Comparison of ENCODE assay signal across 8 cellular contexts in genomic region chr3:81823882-81824395, GRCh38.
DNase-seq lines count a peak whose midpoint lies in the region; ATAC-seq, FAIRE-seq and TF ChIP-seq lines count a peak whose summit lies in the region.

No MANE protein-coding gene starts in this region.

- no peaks in the 10 kb centered on the region for H3K9me3 ChIP-seq in HUES48 (ENCODE audit: control insufficient read depth, insufficient read depth, low read length)

- intact Hi-C loops in sciatic nerve (cut with DNase I) = no loop called here

- H3K27ac Mint-ChIP-seq in WTC11 = peak overlapping the region; percentile 81; the same call in 1 of the 2 replicates
- no peak overlapping the region for H3K27ac Mint-ChIP-seq in activated naive CD4-positive, alpha-beta T cell treated with anti-CD3 and anti-CD28 coated beads, Interleukin-2, amount 50 U/mL, for 72 hours

- POLR2A ChIA-PET in WTC11 (lab: Charles Lee) = no interaction called here

- CTCF ChIA-PET in WTC11 (lab: Charles Lee) = interaction anchor here (1.4 kb wide), 1 partner anchor 9 kb away, joined by 3 read pairs; no protein-coding TSS in a partner anchor

- peaks cover 16% of the 10 kb centered on the region for H3K9me3 Mint-ChIP-seq in WTC11
- peaks cover 0 to 11% of the 10 kb centered on the region in 2 donors for H3K9me3 Mint-ChIP-seq in activated naive CD4-positive, alpha-beta T cell treated with anti-CD3 and anti-CD28 coated beads, Interleukin-2, amount 50 U/mL, for 72 hours

- peak overlapping the region; percentile 75 for H3K27ac ChIP-seq in HUES48 (ENCODE audit: low read depth, low read length)

- H3K36me3 ChIP-seq in HUES48 (ENCODE audit: control insufficient read depth, insufficient read depth, low read length) = no peaks in the 10 kb centered on the region

- no peaks in the 10 kb centered on the region for H3K27me3 ChIP-seq in HUES48 (ENCODE audit: control insufficient read depth, insufficient read depth, low read length)

- H3K36me3 Mint-ChIP-seq in WTC11 = peaks cover 7% of the 10 kb centered on the region
- H3K36me3 Mint-ChIP-seq in activated naive CD4-positive, alpha-beta T cell treated with anti-CD3 and anti-CD28 coated beads, Interleukin-2, amount 50 U/mL, for 72 hours = no peaks in the 10 kb centered on the region

- FAIRE-seq in HTR-8/SVneo (lab: Jason Lieb, UNC) = no peak

- H3K9ac ChIP-seq in HUES48 (ENCODE audit: low read depth, low read length) = no peak overlapping the region

- H3K27me3 Mint-ChIP-seq in WTC11 (ENCODE audit: low read depth) = no peaks in the 10 kb centered on the region

- TF ChIP-seq CTCF in WTC11 (IDR thresholded peaks at IDR 0.05) = no peak

- peak; percentile 95 for ATAC-seq in GM21528 (IDR thresholded peaks at IDR 0.05; ENCODE audit: low FRiP score, unreplicated experiment)
- peak; percentile 82 for ATAC-seq in WTC11
- ATAC-seq in sciatic nerve = peak; percentile 62
- no peak for ATAC-seq in activated naive CD4-positive, alpha-beta T cell treated with anti-CD3 and anti-CD28 coated beads, Interleukin-2, amount 50 U/mL, for 72 hours

- DNase-seq in GDM1 (lab: John Stamatoyannopoulos, UW) (peak; percentile 67), WTC11 (ENCODE audit: low spot score) (no peak), sciatic nerve (ENCODE audit: low spot score) (no peak), activated T-cell treated with anti-CD3 and anti-CD28 coated beads for 4 hours (no peak), HTR-8/SVneo (ENCODE audit: insufficient read length, low spot score) (no peak)
- DNase-seq in activated naive CD4-positive, alpha-beta T cell treated with anti-CD3 and anti-CD28 coated beads, Interleukin-2, amount 50 U/mL, for 72 hours (ENCODE audit: low spot score in 2 of 2) = no peak

- H3K4me1 Mint-ChIP-seq in WTC11 = peaks cover 27% of the 10 kb centered on the region

- peak overlapping the region; percentile 40; the same call in 1 of the 2 replicates for H3K4me3 Mint-ChIP-seq in WTC11

- H3K4me1 ChIP-seq in HUES48 (ENCODE audit: control insufficient read depth, insufficient read depth, low read length) = peaks cover 34% of the 10 kb centered on the region

- peak overlapping the region; percentile 26; the same call in 1 of the 2 replicates for H3K4me3 ChIP-seq in HUES48 (ENCODE audit: low read depth, low read length)

TF ChIP-seq in WTC11, 78 proteins besides CTCF, POLR2A, EP300 and RAD21:
- TF ChIP-seq EMX1 (CRISPR knock-in tag; IDR thresholded peaks at IDR 0.05) (no peak), GTF2I (CRISPR knock-in tag; conservative IDR thresholded peaks at IDR 0.05) (no peak), RELA (CRISPR knock-in tag; IDR thresholded peaks at IDR 0.05; ENCODE audit: borderline replicate concordance) (no peak), CREB1 (CRISPR knock-in tag; IDR thresholded peaks at IDR 0.05) (no peak), PREB (CRISPR knock-in tag; IDR thresholded peaks at IDR 0.05; ENCODE audit: borderline replicate concordance) (no peak), ZNF671 (CRISPR knock-in tag; IDR thresholded peaks at IDR 0.05) (no peak), ZNF281 (CRISPR knock-in tag; IDR thresholded peaks at IDR 0.05) (no peak), USF2 (CRISPR knock-in tag; IDR thresholded peaks at IDR 0.05) (no peak), ZNF263 (CRISPR knock-in tag; IDR thresholded peaks at IDR 0.05; ENCODE audit: low read depth) (no peak), TP53 (CRISPR knock-in tag; IDR thresholded peaks at IDR 0.05) (no peak), STAT6 (CRISPR knock-in tag; conservative IDR thresholded peaks at IDR 0.05; ENCODE audit: low read depth) (no peak), CDX4 (CRISPR knock-in tag; IDR thresholded peaks at IDR 0.05; ENCODE audit: borderline replicate concordance) (no peak), KAT7 (CRISPR knock-in tag; IDR thresholded peaks at IDR 0.05; ENCODE audit: borderline replicate concordance) (no peak), ZNF121 (CRISPR knock-in tag; IDR thresholded peaks at IDR 0.05) (no peak), ZNF317 (CRISPR knock-in tag; IDR thresholded peaks at IDR 0.05; ENCODE audit: borderline replicate concordance, low read depth) (no peak)

Comparison
In these comparisons a context has a peak if more than half of its experiments do, and no peak if none do; other contexts are left out.
1. ATAC-seq: peak in GM21528 (single experiment), WTC11 (single experiment) and sciatic nerve (single experiment); none in activated naive CD4-positive, alpha-beta T cell treated with anti-CD3 and anti-CD28 coated beads, Interleukin-2, amount 50 U/mL, for 72 hours (0 of 2).